ENCODE assay signal across 13 cellular contexts in genomic region chr2:113116100-113116958, GRCh38. TPM values are rescaled to one million over a fixed set of nuclear protein-coding genes. Genes with fewer than 3 reads are reported as not detected.
A peak's percentile ranks its signal among the peaks of the same experiment; 100 is the strongest.
DNase-seq lines count a peak whose midpoint lies in the region; ATAC-seq and TF ChIP-seq lines count a peak whose summit lies in the region.
"Had no signal": no experiment of that assay in that cellular context is flagged by ENCODE, and none has a peak within 500 bp of the region (broad histone marks: within the 10 kb centered on the region; RNA-seq: fewer than 3 reads in every experiment).

No MANE protein-coding gene starts in this region.

- no peaks in the 10 kb centered on the region for H3K79me2 ChIP-seq in hepatocyte

- H3K9me2 ChIP-seq in hepatocyte (replicated peaks; ENCODE audit: insufficient read depth): no peaks in the 10 kb centered on the region

- no peaks in the 10 kb centered on the region for H3K9me3 Mint-ChIP-seq in activated CD4-positive, alpha-beta T cell treated with anti-CD3 and anti-CD28 coated beads, Interleukin-2, amount 10 ng/mL, durations not matched to agents 7 days and 5 days
- H3K9me3 Mint-ChIP-seq in activated naive CD8-positive, alpha-beta T cell treated with anti-CD3 and anti-CD28 coated beads, Interleukin-2, amount 50 U/mL, for 24 hours: no peaks in the 10 kb centered on the region
- H3K9me3 Mint-ChIP-seq in stimulated activated naive B cell treated with anti-CD40 and anti-IgM and Interleukin-4, amounts not matched to agents 10 μg/mL and 1 μg/mL and 100 μg/mL, for 72 hours: no peaks in the 10 kb centered on the region

- no peaks in the 10 kb centered on the region for H3K9me3 ChIP-seq in hepatocyte (ENCODE audit: low read depth)
- H3K9me3 ChIP-seq: esophagus muscularis mucosa, tibial nerve had no signal

- H4K20me1 ChIP-seq in hepatocyte (ENCODE audit: insufficient read depth, poor library complexity, severe bottlenecking): no peaks in the 10 kb centered on the region

- no peak for TF ChIP-seq CTCF in hepatocyte (IDR thresholded peaks at IDR 0.05; ENCODE audit: poor library complexity)

- peak overlapping the region; percentile 64 for H3K27ac Mint-ChIP-seq in activated CD4-positive, alpha-beta T cell treated with anti-CD3 and anti-CD28 coated beads, Interleukin-2, amount 10 ng/mL, durations not matched to agents 7 days and 5 days
- H3K27ac Mint-ChIP-seq in activated naive CD8-positive, alpha-beta T cell treated with anti-CD3 and anti-CD28 coated beads, Interleukin-2, amount 50 U/mL, for 24 hours: peak overlapping the region; percentile 68
- H3K27ac Mint-ChIP-seq in stimulated activated naive B cell treated with anti-CD40 and anti-IgM and Interleukin-4, amounts not matched to agents 10 μg/mL and 1 μg/mL and 100 μg/mL, for 72 hours: peak overlapping the region; percentile 79

- H3K4me3 ChIP-seq in hepatocyte: no peak overlapping the region
- H3K4me3 ChIP-seq: esophagus muscularis mucosa, tibial nerve had no signal

- ATAC-seq in HG03565 (IDR thresholded peaks at IDR 0.05; ENCODE audit: unreplicated experiment): peak; percentile 46
- peak; percentile 41 for ATAC-seq in activated naive CD8-positive, alpha-beta T cell treated with anti-CD3 and anti-CD28 coated beads, Interleukin-2, amount 50 U/mL, for 24 hours
- peak; percentile 65 to 70 for ATAC-seq in stimulated activated naive B cell treated with anti-CD40 and anti-IgM and Interleukin-4, amounts not matched to agents 10 μg/mL and 1 μg/mL and 100 μg/mL, for 72 hours (replicated peaks)

- no peak overlapping the region for H3K4me3 Mint-ChIP-seq in activated CD4-positive, alpha-beta T cell treated with anti-CD3 and anti-CD28 coated beads, Interleukin-2, amount 10 ng/mL, durations not matched to agents 7 days and 5 days
- H3K4me3 Mint-ChIP-seq in activated naive CD8-positive, alpha-beta T cell treated with anti-CD3 and anti-CD28 coated beads, Interleukin-2, amount 50 U/mL, for 24 hours: no peak overlapping the region
- peak overlapping the region; percentile 10 to 35 for H3K4me3 Mint-ChIP-seq in stimulated activated naive B cell treated with anti-CD40 and anti-IgM and Interleukin-4, amounts not matched to agents 10 μg/mL and 1 μg/mL and 100 μg/mL, for 72 hours

- no peaks in the 10 kb centered on the region for H3K27me3 ChIP-seq in hepatocyte
- H3K27me3 ChIP-seq: esophagus muscularis mucosa, tibial nerve had no signal

- H3K4me1 ChIP-seq in hepatocyte (ENCODE audit: insufficient read depth): peaks cover 9% of the 10 kb centered on the region
- H3K4me1 ChIP-seq: esophagus muscularis mucosa had no signal

- 91% methylated on average over 7 of the region's 10 CpGs for WGBS in hepatocyte (ENCODE audit: low lambda C conversion rate, missing lambda C conversion rate)

- H3K27me3 Mint-ChIP-seq in activated CD4-positive, alpha-beta T cell treated with anti-CD3 and anti-CD28 coated beads, Interleukin-2, amount 10 ng/mL, durations not matched to agents 7 days and 5 days: peaks cover 12% of the 10 kb centered on the region
- H3K27me3 Mint-ChIP-seq in activated naive CD8-positive, alpha-beta T cell treated with anti-CD3 and anti-CD28 coated beads, Interleukin-2, amount 50 U/mL, for 24 hours: peaks cover 3% of the 10 kb centered on the region
- no peaks in the 10 kb centered on the region for H3K27me3 Mint-ChIP-seq in stimulated activated naive B cell treated with anti-CD40 and anti-IgM and Interleukin-4, amounts not matched to agents 10 μg/mL and 1 μg/mL and 100 μg/mL, for 72 hours

- H3K4me1 Mint-ChIP-seq in activated CD4-positive, alpha-beta T cell treated with anti-CD3 and anti-CD28 coated beads, Interleukin-2, amount 10 ng/mL, durations not matched to agents 7 days and 5 days: peaks cover 10% of the 10 kb centered on the region
- peaks cover 21% of the 10 kb centered on the region for H3K4me1 Mint-ChIP-seq in activated naive CD8-positive, alpha-beta T cell treated with anti-CD3 and anti-CD28 coated beads, Interleukin-2, amount 50 U/mL, for 24 hours
- H3K4me1 Mint-ChIP-seq in stimulated activated naive B cell treated with anti-CD40 and anti-IgM and Interleukin-4, amounts not matched to agents 10 μg/mL and 1 μg/mL and 100 μg/mL, for 72 hours: peaks cover 14 to 18% of the 10 kb centered on the region in 2 donors

- no peak overlapping the region for H3K27ac ChIP-seq in hepatocyte
- H3K27ac ChIP-seq: esophagus muscularis mucosa, tibial nerve had no signal

- H3K36me3 ChIP-seq in hepatocyte (replicated peaks; ENCODE audit: insufficient read depth, low read depth): no peaks in the 10 kb centered on the region
- H3K36me3 ChIP-seq: esophagus muscularis mucosa, tibial nerve had no signal

- H3K36me3 Mint-ChIP-seq in activated CD4-positive, alpha-beta T cell treated with anti-CD3 and anti-CD28 coated beads, Interleukin-2, amount 10 ng/mL, durations not matched to agents 7 days and 5 days (ENCODE audit: low read depth): no peaks in the 10 kb centered on the region
- H3K36me3 Mint-ChIP-seq in activated naive CD8-positive, alpha-beta T cell treated with anti-CD3 and anti-CD28 coated beads, Interleukin-2, amount 50 U/mL, for 24 hours (ENCODE audit: low read depth): no peaks in the 10 kb centered on the region
- H3K36me3 Mint-ChIP-seq in stimulated activated naive B cell treated with anti-CD40 and anti-IgM and Interleukin-4, amounts not matched to agents 10 μg/mL and 1 μg/mL and 100 μg/mL, for 72 hours: no peaks in the 10 kb centered on the region

- H2AFZ ChIP-seq in hepatocyte: no peak overlapping the region

- CTCF ChIA-PET in activated CD4-positive, alpha-beta T cell treated with anti-CD3 and anti-CD28 coated beads, Interleukin-2, amount 10 ng/mL, durations not matched to agents 7 days and 5 days (lab: Charles Lee): interaction anchor here (0.7 to 3.6 kb wide), 3 partner anchors 12 to 80 kb away, joined by 3 to 16 read pairs (median 7); no protein-coding TSS in a partner anchor

- DNase-seq in activated CD4-positive, alpha-beta T cell treated with anti-CD3 and anti-CD28 coated beads, Interleukin-2, amount 10 ng/mL, durations not matched to agents 7 days and 5 days: no peak
- no peak for DNase-seq in activated CD4-positive, alpha-beta T cell treated with anti-CD3 and anti-CD28 coated beads for 4 hours
- DNase-seq in activated naive CD8-positive, alpha-beta T cell treated with anti-CD3 and anti-CD28 coated beads, Interleukin-2, amount 50 U/mL, for 24 hours: no peak
- DNase-seq in stimulated activated naive B cell treated with anti-CD40 and anti-IgM and Interleukin-4, amounts not matched to agents 10 μg/mL and 1 μg/mL and 100 μg/mL, for 72 hours: peak; percentile 15
- DNase-seq in hepatocyte (ENCODE audit: low spot score) (no peak), NCI-H510A (lab: John Stamatoyannopoulos, UW) (no peak), DMS53 (lab: John Stamatoyannopoulos, UW) (no peak)
- DNase-seq: mesendoderm, NCI-H1092, SHP77 treated with DMSO at 0.1 percent for 48 hours had no signal

- H3K4me2 ChIP-seq in hepatocyte: no peak overlapping the region

- POLR2A ChIA-PET in activated CD4-positive, alpha-beta T cell treated with anti-CD3 and anti-CD28 coated beads, Interleukin-2, amount 10 ng/mL, durations not matched to agents 7 days and 5 days (lab: Charles Lee): interaction anchor here (0.9 kb wide), 1 partner anchor 67 kb away, joined by 3 read pairs; no protein-coding TSS in a partner anchor

RNA-seq across cellular contexts. Expression of gene IL1RN, which starts 11.1 kb away (rescaled TPM):
- total RNA-seq in activated CD4-positive, alpha-beta T cell treated with anti-CD3 and anti-CD28 coated beads, Interleukin-2, amount 10 ng/mL, durations not matched to agents 7 days and 5 days: under 1 TPM; 0.37 to 0.48 TPM
- 3.1 and 4.3 TPM in 2 replicates for total RNA-seq in hepatocyte
- polyA plus RNA-seq in hepatocyte: 4.5 and 7.3 TPM in 2 replicates

RNA-seq across cellular contexts. Expression of gene IL1F10, which starts 48.6 kb away (rescaled TPM):
- total RNA-seq in activated CD4-positive, alpha-beta T cell treated with anti-CD3 and anti-CD28 coated beads, Interleukin-2, amount 10 ng/mL, durations not matched to agents 7 days and 5 days: not detected
- total RNA-seq in hepatocyte: not detected in 2 replicates
- not detected in 2 replicates for polyA plus RNA-seq in hepatocyte
- total RNA-seq: esophagus muscularis mucosa, tibial nerve had no signal

RNA-seq across cellular contexts. Expression of gene IL36RN, which starts 57.3 kb away (rescaled TPM):
- not detected for total RNA-seq in activated CD4-positive, alpha-beta T cell treated with anti-CD3 and anti-CD28 coated beads, Interleukin-2, amount 10 ng/mL, durations not matched to agents 7 days and 5 days
- total RNA-seq in hepatocyte: 0.12 and 0.63 TPM in 2 replicates
- polyA plus RNA-seq in hepatocyte: 0.23 and 0.49 TPM in 2 replicates
- total RNA-seq: esophagus muscularis mucosa, tibial nerve had no signal

RNA-seq across cellular contexts. Expression of gene PSD4, which starts 57.4 kb away (rescaled TPM):
- total RNA-seq in activated CD4-positive, alpha-beta T cell treated with anti-CD3 and anti-CD28 coated beads, Interleukin-2, amount 10 ng/mL, durations not matched to agents 7 days and 5 days: 100 to 1,000 TPM; 329 to 335 TPM
- total RNA-seq in hepatocyte: 22.6 and 26.5 TPM in 2 replicates
- polyA plus RNA-seq in hepatocyte: 11.5 and 15.1 TPM in 2 replicates

Comparison
In these comparisons a context has a peak if more than half of its experiments do, and no peak if none do; other contexts are left out.
1. H3K4me3 Mint-ChIP-seq: peak in stimulated activated naive B cell treated with anti-CD40 and anti-IgM and Interleukin-4, amounts not matched to agents 10 μg/mL and 1 μg/mL and 100 μg/mL, for 72 hours (2 of 2); none in activated CD4-positive, alpha-beta T cell treated with anti-CD3 and anti-CD28 coated beads, Interleukin-2, amount 10 ng/mL, durations not matched to agents 7 days and 5 days (single experiment) and activated naive CD8-positive, alpha-beta T cell treated with anti-CD3 and anti-CD28 coated beads, Interleukin-2, amount 50 U/mL, for 24 hours (single experiment).
2. Peak in every context shown above with its lines, with median percentiles within 50 percentile points of each other: H3K27ac Mint-ChIP-seq and ATAC-seq.